8 cellular contexts compared by ENCODE assay signal in genomic region chr9:126386088-126386487, GRCh38. TPM values are rescaled to one million over a fixed set of nuclear protein-coding genes. Genes with fewer than 3 reads are reported as not detected.
DNase-seq lines count a peak whose midpoint lies in the region; ATAC-seq and TF ChIP-seq lines count a peak whose summit lies in the region.

No MANE protein-coding gene starts in this region.

- no peak overlapping the region for H3K27ac Mint-ChIP-seq in chondrocyte (ENCODE audit: unreplicated experiment)
- no peak overlapping the region for H3K27ac Mint-ChIP-seq in nephron
- no peak overlapping the region for H3K27ac Mint-ChIP-seq in natural killer cell

- no peaks in the 10 kb centered on the region for H3K9me3 Mint-ChIP-seq in chondrocyte (ENCODE audit: low read depth)
- H3K9me3 Mint-ChIP-seq in nephron: no peaks in the 10 kb centered on the region
- no peaks in the 10 kb centered on the region for H3K9me3 Mint-ChIP-seq in natural killer cell

- H3K4me1 Mint-ChIP-seq in chondrocyte (ENCODE audit: low read depth) (peaks cover 3% of the 10 kb centered on the region), nephron (peaks cover 20% of the 10 kb centered on the region), natural killer cell (peaks cover 0 to 3% of the 10 kb centered on the region in 2 donors)

- ATAC-seq in natural killer cell (no peak), GM21825 (IDR thresholded peaks at IDR 0.05; ENCODE audit: unreplicated experiment) (no peak), HG02870 (IDR thresholded peaks at IDR 0.05; ENCODE audit: unreplicated experiment) (no peak)

- H3K36me3 Mint-ChIP-seq in chondrocyte (ENCODE audit: low read depth) (peaks cover 16% of the 10 kb centered on the region), nephron (ENCODE audit: low read depth) (peaks cover 59% of the 10 kb centered on the region), natural killer cell (no peaks in the 10 kb centered on the region)

- peak; percentile 19 for DNase-seq in G401 (ENCODE audit: low spot score)
- peak; percentile 15 for DNase-seq in LHCN-M2 (ENCODE audit: low read depth)
- DNase-seq in chondrocyte (ENCODE audit: low spot score): no peak
- no peak for DNase-seq in natural killer cell
- no peak for DNase-seq in NCI-H2196 treated with DMSO at 0.1 percent for 48 hours (lab: John Stamatoyannopoulos, UW; ENCODE audit: unreplicated experiment)

- intact Hi-C loops in natural killer cell (cut with micrococcal nuclease): no loop called here

- H3K4me3 Mint-ChIP-seq in chondrocyte (ENCODE audit: unreplicated experiment) (no peak overlapping the region), nephron (no peak overlapping the region), natural killer cell (no peak overlapping the region)

- no peaks in the 10 kb centered on the region for H3K27me3 Mint-ChIP-seq in chondrocyte (ENCODE audit: low read depth)
- H3K27me3 Mint-ChIP-seq in nephron (ENCODE audit: low read depth): no peaks in the 10 kb centered on the region
- H3K27me3 Mint-ChIP-seq in natural killer cell (ENCODE audit: low read depth in 2 of 2): peaks cover 0 to 7% of the 10 kb centered on the region in 2 donors

- in situ Hi-C loops in G401 (cut with HindIII; ENCODE audit: low sequenced_read_pairs): no loop called here

- TF ChIP-seq CTCF in chondrocyte (IDR thresholded peaks at IDR 0.05): peak; percentile 65
- peak in 2 of 3 experiments; percentile 9 to 22 for TF ChIP-seq CTCF in nephron (IDR thresholded peaks at IDR 0.05; ENCODE audit: unreplicated experiment in 3 of 3)
- no peak for TF ChIP-seq CTCF in natural killer cell (IDR thresholded peaks at IDR 0.05)

RNA-seq across cellular contexts. Expression of gene MVB12B, which starts 59.5 kb away (rescaled TPM):
- total RNA-seq in G401 (2014; rRNA removed; shearing (Covaris generic)): 7.0 and 7.7 TPM in 2 replicates
- total RNA-seq in LHCN-M2 (2014; rRNA removed): 3.7 and 4.8 TPM in 2 replicates
- polyA plus RNA-seq in LHCN-M2 (2012): 3.0 TPM
- 13.1 to 15.3 TPM (median 13.9 TPM) in 3 replicates for total RNA-seq in chondrocyte
- total RNA-seq in natural killer cell: 10 to 100 TPM in 1 of 3 donors, 1 to 10 TPM in 2; 2.0 to 13.0 (median 7.8) TPM

Comparison
In these comparisons a context has a peak if more than half of its experiments do, and no peak if none do; other contexts are left out.
1. DNase-seq: peak in G401 (single experiment) and LHCN-M2 (single experiment); none in chondrocyte (single experiment), natural killer cell (single experiment) and NCI-H2196 treated with DMSO at 0.1 percent for 48 hours (single experiment).